ENCODE assay signal across 17 cellular contexts in genomic region chr13:72112216-72112615, GRCh38.
DNase-seq lines count a peak whose midpoint lies in the region; ATAC-seq and TF ChIP-seq lines count a peak whose summit lies in the region.
"Had no signal": no experiment of that assay in that cellular context is flagged by ENCODE, and none has a peak within 500 bp of the region (broad histone marks: within the 10 kb centered on the region; RNA-seq: fewer than 3 reads in every experiment).

No MANE protein-coding gene starts in this region.

- H3K4me1 ChIP-seq in mammary epithelial cell (ENCODE audit: insufficient read depth, low read length) (peaks cover 16% of the 10 kb centered on the region), foreskin keratinocyte (peaks cover 8% of the 10 kb centered on the region)
- H3K4me1 ChIP-seq: A549; BLaER1 treated with 17β-estradiol and CSF1 and Interleukin-3, amounts not matched to agents 10 nM and 100 nM had no signal

- dilution Hi-C loops in mammary epithelial cell (cut with HindIII; ENCODE audit: low sequenced_read_pairs), result no loop called here

- H3K27ac Mint-ChIP-seq in MCF 10A (ENCODE audit: low read depth, unreplicated experiment), result no peak overlapping the region
- H3K27ac Mint-ChIP-seq: B cell; CD4-positive, alpha-beta T cell; CD8-positive, alpha-beta T cell had no signal

- in situ Hi-C loops in mammary epithelial cell (cut with MboI; ENCODE audit: low sequenced_read_pairs in 2 of 2), result no loop called here

- H3K9me3 Mint-ChIP-seq in MCF 10A (ENCODE audit: unreplicated experiment), result no peaks in the 10 kb centered on the region

- H3K79me2 ChIP-seq in mammary epithelial cell (ENCODE audit: insufficient read depth, low read length), result no peaks in the 10 kb centered on the region

- intact Hi-C loops in mammary epithelial cell (cut with micrococcal nuclease) (no loop called here), MCF 10A (cut with micrococcal nuclease) (no loop called here)

- POLR2A ChIA-PET in MCF 10A (lab: Yijun Ruan, JAX), result no interaction called here

- BruUV-seq in mammary epithelial cell (replicated peaks; lab: Mats Ljungman, UMichigan) (no TSS peak), MCF 10A (replicated peaks; lab: Mats Ljungman, UMichigan) (no TSS peak)

- no peaks in the 10 kb centered on the region for H3K27me3 ChIP-seq in mammary epithelial cell (ENCODE audit: insufficient read depth, low read length)
- H3K27me3 ChIP-seq in foreskin keratinocyte, result no peaks in the 10 kb centered on the region
- H3K27me3 ChIP-seq: BLaER1 treated with 17β-estradiol and CSF1 and Interleukin-3, amounts not matched to agents 10 nM and 100 nM had no signal

- no peak overlapping the region for H3K4me3 Mint-ChIP-seq in MCF 10A (ENCODE audit: unreplicated experiment)
- H3K4me3 Mint-ChIP-seq: B cell; CD4-positive, alpha-beta T cell; CD8-positive, alpha-beta T cell had no signal

- no peak overlapping the region for H3K9ac ChIP-seq in mammary epithelial cell (ENCODE audit: insufficient read depth, low read length)
- H3K9ac ChIP-seq: BLaER1 treated with 17β-estradiol and CSF1 and Interleukin-3, amounts not matched to agents 10 nM and 100 nM had no signal

- H3K27me3 Mint-ChIP-seq in MCF 10A (ENCODE audit: insufficient read depth, unreplicated experiment), result no peaks in the 10 kb centered on the region
- H3K27me3 Mint-ChIP-seq: B cell; CD4-positive, alpha-beta T cell had no signal

- H3K4me3 ChIP-seq in mammary epithelial cell (replicated peaks in 1 of 3; ENCODE audit: insufficient read depth in 1 of 3, low read depth in 2 of 3, low read length in 3 of 3), result no peak overlapping the region
- H3K4me3 ChIP-seq: A549; BLaER1 treated with 17β-estradiol and CSF1 and Interleukin-3, amounts not matched to agents 10 nM and 100 nM had no signal

- CTCF ChIA-PET in mammary epithelial cell (lab: Charles Lee; ENCODE audit: low non-redundant PET) (no interaction called here), MCF 10A (lab: Yijun Ruan, JAX) (interaction anchor here (1.0 kb wide), 1 partner anchor 451 kb away, joined by 3 read pairs; no protein-coding TSS in a partner anchor)

- no peaks in the 10 kb centered on the region for H3K9me3 ChIP-seq in mammary epithelial cell (replicated peaks; ENCODE audit: insufficient read depth, low read length)
- H3K9me3 ChIP-seq: A549; BLaER1 treated with 17β-estradiol and CSF1 and Interleukin-3, amounts not matched to agents 10 nM and 100 nM had no signal

- no peaks in the 10 kb centered on the region for H3K36me3 ChIP-seq in mammary epithelial cell (ENCODE audit: insufficient read depth, low read length)
- H3K36me3 ChIP-seq: BLaER1 treated with 17β-estradiol and CSF1 and Interleukin-3, amounts not matched to agents 10 nM and 100 nM had no signal

- WGBS in mammary epithelial cell (ENCODE audit: low coverage, missing lambda C conversion rate), result 67% methylated on average over 2 of the region's 2 CpGs

- H3K36me3 Mint-ChIP-seq in MCF 10A (ENCODE audit: insufficient read depth, unreplicated experiment), result no peaks in the 10 kb centered on the region
- H3K36me3 Mint-ChIP-seq: CD8-positive, alpha-beta T cell had no signal

- no peak for TF ChIP-seq CTCF in mammary epithelial cell (conservative IDR thresholded peaks at IDR 0.05 in 1 of 2, IDR thresholded peaks at IDR 0.05 in 1 of 2; ENCODE audit: extremely low read depth in 1 of 2, insufficient read depth in 1 of 2, low read depth in 1 of 2, low read length in 2 of 2)
- TF ChIP-seq CTCF in MCF 10A (IDR thresholded peaks at IDR 0.05; ENCODE audit: unreplicated experiment), result no peak
- TF ChIP-seq CTCF in foreskin keratinocyte (conservative IDR thresholded peaks at IDR 0.05), result no peak

- H3K27ac ChIP-seq in mammary epithelial cell (ENCODE audit: insufficient read depth, low read depth, low read length) (no peak overlapping the region), foreskin keratinocyte (no peak overlapping the region)
- H3K27ac ChIP-seq: 22Rv1; A549; BLaER1 treated with 17β-estradiol and CSF1 and Interleukin-3, amounts not matched to agents 10 nM and 100 nM; C4-2B had no signal

- H2AFZ ChIP-seq in mammary epithelial cell (ENCODE audit: low read depth, low read length), result no peak overlapping the region

- no peaks in the 10 kb centered on the region for H4K20me1 ChIP-seq in mammary epithelial cell (ENCODE audit: insufficient read depth, low read length)
- H4K20me1 ChIP-seq: BLaER1 treated with 17β-estradiol and CSF1 and Interleukin-3, amounts not matched to agents 10 nM and 100 nM had no signal

- DNase-seq in mammary epithelial cell, result peak; percentile 63
- DNase-seq in MCF 10A (ENCODE audit: unreplicated experiment), result no peak
- peak in 1 of 2 donors; percentile 58 for DNase-seq in foreskin keratinocyte
- DNase-seq in OCI-M2 (lab: John Stamatoyannopoulos, UW; ENCODE audit: unreplicated experiment), result no peak
- DNase-seq: AML-193; Calu3; CD4-positive, alpha-beta T cell; CD8-positive, alpha-beta T cell; COR-L47; DMS79 treated with DMSO at 0.1 percent for 48 hours; GF-D8 had no signal

- no peak overlapping the region for H3K4me2 ChIP-seq in mammary epithelial cell (ENCODE audit: insufficient read depth, low read depth, low read length)
- H3K4me2 ChIP-seq: A549; BLaER1 treated with 17β-estradiol and CSF1 and Interleukin-3, amounts not matched to agents 10 nM and 100 nM had no signal

- ATAC-seq in foreskin keratinocyte (peak; percentile 36), GM19395 (IDR thresholded peaks at IDR 0.05; ENCODE audit: unreplicated experiment) (no peak)
- ATAC-seq: A549; CD8-positive, alpha-beta T cell had no signal

- H3K4me1 Mint-ChIP-seq in MCF 10A (ENCODE audit: insufficient read depth, unreplicated experiment), result peaks cover 12% of the 10 kb centered on the region
- H3K4me1 Mint-ChIP-seq: B cell had no signal
